20 cellular contexts compared by ENCODE assay signal in genomic region chr2:6441800-6442199, GRCh38.
DNase-seq lines count a peak whose midpoint lies in the region; ATAC-seq and TF ChIP-seq lines count a peak whose summit lies in the region.
"Had no signal": no experiment of that assay in that cellular context is flagged by ENCODE, and none has a peak within 500 bp of the region (broad histone marks: within the 10 kb centered on the region; RNA-seq: fewer than 3 reads in every experiment).

No MANE protein-coding gene starts in this region.

- no peak overlapping the region for H2AFZ ChIP-seq in IMR-90 (replicated peaks; ENCODE audit: low read length, poor library complexity)
- H2AFZ ChIP-seq in smooth muscle cell (ENCODE audit: low read depth): no peak overlapping the region

- H3K4ac ChIP-seq in IMR-90 (ENCODE audit: low read depth, low read length): no peak overlapping the region

- BruUV-seq in IMR-90 (replicated peaks; lab: Mats Ljungman, UMichigan): no TSS peak

- H2BK120ac ChIP-seq in IMR-90 (ENCODE audit: low read depth, low read length): no peak overlapping the region

- H4K8ac ChIP-seq in IMR-90 (ENCODE audit: low read depth in 2 of 2, low read length in 2 of 2): no peak overlapping the region

- no peaks in the 10 kb centered on the region for H3K79me2 ChIP-seq in smooth muscle cell (ENCODE audit: low read depth)

- H3K27ac ChIP-seq in IMR-90 (ENCODE audit: insufficient read depth, low read length) (no peak overlapping the region), smooth muscle cell (ENCODE audit: low read depth) (no peak overlapping the region)

- H3K27ac Mint-ChIP-seq in glutamatergic neuron (ENCODE audit: unreplicated experiment): peak overlapping the region; percentile 99
- no peak overlapping the region for H3K27ac Mint-ChIP-seq in activated T-cell treated with anti-CD3 and anti-CD28 coated beads, Interleukin-2, amount 50 U/mL, for 24 hours
- H3K27ac Mint-ChIP-seq: CD8-positive, alpha-beta memory T cell had no signal

- H3K9me3 ChIP-seq in IMR-90 (ENCODE audit: control insufficient read depth, insufficient read depth, low read length) (no peaks in the 10 kb centered on the region), smooth muscle cell (replicated peaks; ENCODE audit: low read depth) (no peaks in the 10 kb centered on the region)

- H4K20me1 ChIP-seq in IMR-90 (ENCODE audit: insufficient read depth, low read length): no peaks in the 10 kb centered on the region
- no peaks in the 10 kb centered on the region for H4K20me1 ChIP-seq in smooth muscle cell (ENCODE audit: low read depth)

- H3K36me3 Mint-ChIP-seq in glutamatergic neuron (ENCODE audit: unreplicated experiment): no peaks in the 10 kb centered on the region
- H3K36me3 Mint-ChIP-seq in activated T-cell treated with anti-CD3 and anti-CD28 coated beads, Interleukin-2, amount 50 U/mL, for 24 hours (ENCODE audit: low read depth): no peaks in the 10 kb centered on the region
- H3K36me3 Mint-ChIP-seq: CD8-positive, alpha-beta memory T cell had no signal

- H3K23ac ChIP-seq in IMR-90 (ENCODE audit: low read depth, low read length): no peak overlapping the region

- H2AK9ac ChIP-seq in IMR-90 (replicated peaks; ENCODE audit: low read depth, low read length, poor library complexity): no peak overlapping the region

- intact Hi-C loops in IMR-90 (cut with micrococcal nuclease): no loop called here

- no peak overlapping the region for H2BK15ac ChIP-seq in IMR-90 (ENCODE audit: low read depth, low read length)

- dilution Hi-C loops in IMR-90 (cut with HindIII; ENCODE audit: low sequenced_read_pairs, unreplicated experiment): no loop called here

- H3K4me2 ChIP-seq in IMR-90 (ENCODE audit: low read depth, low read length) (no peak overlapping the region), smooth muscle cell (peak overlapping the region; percentile 24)

- H3F3A ChIP-seq in smooth muscle cell (ENCODE audit: low read depth): peaks cover 6% of the 10 kb centered on the region

- no peaks in the 10 kb centered on the region for H3K27me3 ChIP-seq in IMR-90 (ENCODE audit: control insufficient read depth, insufficient read depth, low read length)
- H3K27me3 ChIP-seq in smooth muscle cell (ENCODE audit: low read depth): no peaks in the 10 kb centered on the region

- no peak overlapping the region for H3K9ac ChIP-seq in IMR-90 (ENCODE audit: low read depth, low read length)
- H3K9ac ChIP-seq in smooth muscle cell (ENCODE audit: low read depth): no peak overlapping the region

- no peak overlapping the region for H3K14ac ChIP-seq in IMR-90 (replicated peaks; ENCODE audit: low read depth, low read length)

- in situ Hi-C loops in IMR-90 (cut with MboI; ENCODE audit: low sequenced_read_pairs): no loop called here

- no peak overlapping the region for H3K4me3 Mint-ChIP-seq in glutamatergic neuron (ENCODE audit: unreplicated experiment)
- no peak overlapping the region for H3K4me3 Mint-ChIP-seq in activated T-cell treated with anti-CD3 and anti-CD28 coated beads, Interleukin-2, amount 50 U/mL, for 24 hours
- H3K4me3 Mint-ChIP-seq: CD8-positive, alpha-beta memory T cell had no signal

- no peaks in the 10 kb centered on the region for H3K79me1 ChIP-seq in IMR-90 (ENCODE audit: low read depth in 1 of 2, low read length in 2 of 2)

- peaks cover 51% of the 10 kb centered on the region for H3K4me1 Mint-ChIP-seq in glutamatergic neuron (ENCODE audit: low read depth, unreplicated experiment)
- no peaks in the 10 kb centered on the region for H3K4me1 Mint-ChIP-seq in activated T-cell treated with anti-CD3 and anti-CD28 coated beads, Interleukin-2, amount 50 U/mL, for 24 hours (ENCODE audit: low read depth)
- H3K4me1 Mint-ChIP-seq: CD8-positive, alpha-beta memory T cell had no signal

- WGBS in IMR-90 (ENCODE audit: extremely low coverage in 2 of 2, insufficient read length in 1 of 2), 2 experiments: no CpG with 5 or more reads among the region's 2 CpGs
- 53% methylated on average over 2 of the region's 2 CpGs for WGBS in smooth muscle cell (ENCODE audit: low lambda C conversion rate)

- H3K36me3 ChIP-seq in IMR-90 (ENCODE audit: control insufficient read depth, insufficient read depth, low read length) (no peaks in the 10 kb centered on the region), smooth muscle cell (ENCODE audit: low read depth) (no peaks in the 10 kb centered on the region)

- peaks cover 11% of the 10 kb centered on the region for H3K9me3 Mint-ChIP-seq in glutamatergic neuron (ENCODE audit: unreplicated experiment)
- H3K9me3 Mint-ChIP-seq in activated T-cell treated with anti-CD3 and anti-CD28 coated beads, Interleukin-2, amount 50 U/mL, for 24 hours: no peaks in the 10 kb centered on the region

- no peak for TF ChIP-seq RAD21 in IMR-90 (IDR thresholded peaks at IDR 0.05; ENCODE audit: low read length)

- TF ChIP-seq POLR2A in IMR-90 (IDR thresholded peaks at IDR 0.05; ENCODE audit: low read depth, low read length): no peak

- no peaks in the 10 kb centered on the region for H3K9me1 ChIP-seq in IMR-90 (ENCODE audit: insufficient read depth, low read length)

- no peak for TF ChIP-seq CTCF in IMR-90 (conservative IDR thresholded peaks at IDR 0.05; ENCODE audit: low read depth, low read length)
- no peak for TF ChIP-seq CTCF in glutamatergic neuron (IDR thresholded peaks at IDR 0.05; ENCODE audit: partially characterized antibody, unreplicated experiment)
- TF ChIP-seq CTCF in smooth muscle cell (IDR thresholded peaks at IDR 0.05; ENCODE audit: borderline replicate concordance, insufficient read depth, poor library complexity, severe bottlenecking): no peak

- no peak overlapping the region for H2AK5ac ChIP-seq in IMR-90 (ENCODE audit: low read depth, low read length)

- H3K4me1 ChIP-seq in IMR-90 (ENCODE audit: control insufficient read depth, insufficient read depth, low read length): no peaks in the 10 kb centered on the region; the same call in 1 of the 2 replicates
- H3K4me1 ChIP-seq in smooth muscle cell (ENCODE audit: low read depth): peaks cover 6% of the 10 kb centered on the region

- POLR2A ChIA-PET in IMR-90 (lab: Charles Lee; ENCODE audit: unreplicated experiment): no interaction called here

- no peak overlapping the region for H4K91ac ChIP-seq in IMR-90 (ENCODE audit: insufficient read depth, low read depth, low read length)

- no peak overlapping the region for H3K18ac ChIP-seq in IMR-90 (ENCODE audit: low read depth, low read length)

- peak; percentile 23 for DNase-seq in IMR-90
- peak; percentile 32 for DNase-seq in amniotic epithelial cell (ENCODE audit: low read depth)
- DNase-seq in glutamatergic neuron: no peak
- no peak for DNase-seq in smooth muscle cell (lab: John Stamatoyannopoulos, UW; ENCODE audit: unreplicated experiment)
- DNase-seq in NCI-H2227 (lab: John Stamatoyannopoulos, UW; ENCODE audit: unreplicated experiment): no peak
- no peak for DNase-seq in activated T-cell treated with anti-CD3 and anti-CD28 coated beads, Interleukin-2, amount 50 U/mL, for 24 hours
- no peak for DNase-seq in activated gamma-delta T cell treated with Interleukin-2 at 50 U/mL for 16 hours
- DNase-seq: ACHN; C1 segment of cervical spinal cord; CD8-positive, alpha-beta memory T cell; DMS53; EL; KBM-7; NCI-H1105 treated with DMSO at 0.1 percent for 48 hours; NCI-H1694; NCI-H2081 treated with DMSO at 0.1 percent for 48 hours; NCI-H510A; NCI-H748 treated with DMSO at 0.1 percent for 48 hours; RPMI8226; SIG-M5 had no signal

- H2BK20ac ChIP-seq in IMR-90 (ENCODE audit: low read depth, low read length): no peak overlapping the region

- H2BK5ac ChIP-seq in IMR-90 (ENCODE audit: low read depth, low read length, poor library complexity, severe bottlenecking): no peak overlapping the region

- H3K4me3 ChIP-seq in IMR-90 (ENCODE audit: insufficient read depth, low read depth, low read length): no peak overlapping the region
- H3K4me3 ChIP-seq in smooth muscle cell: no peak overlapping the region

- peak; percentile 49 for ATAC-seq in IMR-90 (ENCODE audit: low read depth)

- H3K56ac ChIP-seq in IMR-90 (ENCODE audit: extremely low read depth, insufficient read depth, low read length): no peak overlapping the region

- CTCF ChIA-PET in IMR-90 (lab: Yijun Ruan, JAX): no interaction called here

- H3K27me3 Mint-ChIP-seq in glutamatergic neuron (ENCODE audit: unreplicated experiment): peaks cover 9% of the 10 kb centered on the region
- H3K27me3 Mint-ChIP-seq in activated T-cell treated with anti-CD3 and anti-CD28 coated beads, Interleukin-2, amount 50 U/mL, for 24 hours: no peaks in the 10 kb centered on the region
- H3K27me3 Mint-ChIP-seq: CD8-positive, alpha-beta memory T cell had no signal

- H4K5ac ChIP-seq in IMR-90 (ENCODE audit: low read depth, low read length): no peak overlapping the region

TF ChIP-seq in IMR-90, 13 proteins besides CTCF, POLR2A, EP300 and RAD21:
- TF ChIP-seq MAZ (IDR thresholded peaks at IDR 0.05; ENCODE audit: borderline replicate concordance, low read depth, low read length) (no peak), ELK1 (IDR thresholded peaks at IDR 0.05; ENCODE audit: borderline replicate concordance, low read depth, low read length) (no peak), FOS (IDR thresholded peaks at IDR 0.05; ENCODE audit: low read depth, low read length) (no peak), MXI1 (IDR thresholded peaks at IDR 0.05; ENCODE audit: borderline replicate concordance, low read depth, low read length) (no peak), BHLHE40 (IDR thresholded peaks at IDR 0.05; ENCODE audit: low read depth, low read length) (no peak)

Comparison
In these comparisons a context has a peak if more than half of its experiments do, and no peak if none do; other contexts are left out.
1. DNase-seq: peak in IMR-90 (single experiment) and amniotic epithelial cell (single experiment); none in glutamatergic neuron (single experiment), smooth muscle cell (single experiment), NCI-H2227 (single experiment), activated T-cell treated with anti-CD3 and anti-CD28 coated beads, Interleukin-2, amount 50 U/mL, for 24 hours (single experiment) and activated gamma-delta T cell treated with Interleukin-2 at 50 U/mL for 16 hours (single experiment).